In the genomic region with DNA sequence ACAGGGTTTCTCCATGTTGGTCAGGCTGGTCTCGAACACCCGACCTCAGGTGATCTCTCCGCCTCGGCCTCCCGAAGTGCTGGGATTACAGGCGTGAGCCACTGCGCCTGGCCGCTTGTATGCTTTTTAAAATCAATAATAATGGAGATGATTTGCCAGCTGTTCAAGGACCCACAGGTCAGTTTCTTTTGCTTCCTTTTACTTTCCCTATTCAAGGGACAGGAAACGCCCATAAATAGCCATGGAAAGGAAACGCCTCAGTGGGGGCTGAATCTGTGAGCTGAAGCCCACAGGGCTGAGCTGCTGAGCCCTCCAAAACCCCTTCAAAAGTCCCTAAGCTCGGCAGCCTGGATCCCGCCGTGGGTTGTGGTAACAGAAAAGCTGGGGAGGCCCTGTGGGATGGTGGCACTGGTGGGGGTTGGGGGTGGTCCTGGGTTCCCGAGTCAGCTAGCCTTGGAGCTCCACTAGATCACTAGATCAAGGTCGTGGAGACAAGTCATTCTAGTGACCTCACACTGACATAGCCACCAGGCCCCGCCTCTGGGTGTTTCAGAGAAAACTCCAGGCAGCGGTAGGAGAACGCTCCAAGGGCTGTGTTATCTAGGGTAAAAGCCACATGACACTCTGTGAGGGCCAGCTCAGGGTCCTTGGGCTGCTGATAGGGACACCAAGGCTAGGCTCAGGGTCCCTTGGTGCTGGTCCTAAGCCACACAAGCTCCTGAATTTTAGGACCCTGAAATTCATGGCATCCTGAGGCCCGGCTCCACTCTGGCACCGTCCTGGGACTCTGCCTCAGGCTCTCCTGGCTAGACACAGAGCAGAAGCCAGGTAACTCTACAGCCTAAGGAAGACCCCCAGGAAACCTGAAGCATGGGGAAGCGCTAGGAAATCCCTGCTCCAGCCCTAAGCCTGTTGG, we compare ENCODE assay signal across 1 cellular context.
TF ChIP-seq lines count a peak whose summit lies in the region.

No MANE protein-coding gene starts in this region.

TF ChIP-seq in K562, 482 proteins besides CTCF, POLR2A, EP300 and RAD21 (continued from another document):
- TF ChIP-seq, protein P1, sequence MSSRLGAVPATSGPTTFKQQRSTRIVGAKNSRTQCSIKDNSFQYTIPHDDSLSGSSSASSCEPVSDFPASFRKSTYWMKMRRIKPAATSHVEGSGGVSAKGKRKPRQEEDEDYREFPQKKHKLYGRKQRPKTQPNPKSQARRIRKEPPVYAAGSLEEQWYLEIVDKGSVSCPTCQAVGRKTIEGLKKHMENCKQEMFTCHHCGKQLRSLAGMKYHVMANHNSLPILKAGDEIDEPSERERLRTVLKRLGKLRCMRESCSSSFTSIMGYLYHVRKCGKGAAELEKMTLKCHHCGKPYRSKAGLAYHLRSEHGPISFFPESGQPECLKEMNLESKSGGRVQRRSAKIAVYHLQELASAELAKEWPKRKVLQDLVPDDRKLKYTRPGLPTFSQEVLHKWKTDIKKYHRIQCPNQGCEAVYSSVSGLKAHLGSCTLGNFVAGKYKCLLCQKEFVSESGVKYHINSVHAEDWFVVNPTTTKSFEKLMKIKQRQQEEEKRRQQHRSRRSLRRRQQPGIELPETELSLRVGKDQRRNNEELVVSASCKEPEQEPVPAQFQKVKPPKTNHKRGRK (tag; IDR thresholded peaks at IDR 0.05) = no peak
- TF ChIP-seq ZNF584 (CRISPR knock-in tag; IDR thresholded peaks at IDR 0.05; ENCODE audit: low read depth) = peak; percentile 34; the same call in 1 of the 2 replicates
- TF ChIP-seq TCFL5 (CRISPR knock-in tag; conservative IDR thresholded peaks at IDR 0.05) = no peak
- no peak for TF ChIP-seq HDAC8 (tag; IDR thresholded peaks at IDR 0.05)
- TF ChIP-seq FOS (IDR thresholded peaks at IDR 0.05; ENCODE audit: extremely low read depth, insufficient read length) = no peak
- TF ChIP-seq, protein P2, sequence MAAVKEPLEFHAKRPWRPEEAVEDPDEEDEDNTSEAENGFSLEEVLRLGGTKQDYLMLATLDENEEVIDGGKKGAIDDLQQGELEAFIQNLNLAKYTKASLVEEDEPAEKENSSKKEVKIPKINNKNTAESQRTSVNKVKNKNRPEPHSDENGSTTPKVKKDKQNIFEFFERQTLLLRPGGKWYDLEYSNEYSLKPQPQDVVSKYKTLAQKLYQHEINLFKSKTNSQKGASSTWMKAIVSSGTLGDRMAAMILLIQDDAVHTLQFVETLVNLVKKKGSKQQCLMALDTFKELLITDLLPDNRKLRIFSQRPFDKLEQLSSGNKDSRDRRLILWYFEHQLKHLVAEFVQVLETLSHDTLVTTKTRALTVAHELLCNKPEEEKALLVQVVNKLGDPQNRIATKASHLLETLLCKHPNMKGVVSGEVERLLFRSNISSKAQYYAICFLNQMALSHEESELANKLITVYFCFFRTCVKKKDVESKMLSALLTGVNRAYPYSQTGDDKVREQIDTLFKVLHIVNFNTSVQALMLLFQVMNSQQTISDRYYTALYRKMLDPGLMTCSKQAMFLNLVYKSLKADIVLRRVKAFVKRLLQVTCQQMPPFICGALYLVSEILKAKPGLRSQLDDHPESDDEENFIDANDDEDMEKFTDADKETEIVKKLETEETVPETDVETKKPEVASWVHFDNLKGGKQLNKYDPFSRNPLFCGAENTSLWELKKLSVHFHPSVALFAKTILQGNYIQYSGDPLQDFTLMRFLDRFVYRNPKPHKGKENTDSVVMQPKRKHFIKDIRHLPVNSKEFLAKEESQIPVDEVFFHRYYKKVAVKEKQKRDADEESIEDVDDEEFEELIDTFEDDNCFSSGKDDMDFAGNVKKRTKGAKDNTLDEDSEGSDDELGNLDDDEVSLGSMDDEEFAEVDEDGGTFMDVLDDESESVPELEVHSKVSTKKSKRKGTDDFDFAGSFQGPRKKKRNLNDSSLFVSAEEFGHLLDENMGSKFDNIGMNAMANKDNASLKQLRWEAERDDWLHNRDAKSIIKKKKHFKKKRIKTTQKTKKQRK (IDR thresholded peaks at IDR 0.05; ENCODE audit: borderline replicate concordance, low read depth, low read length) = no peak
- TF ChIP-seq ASH1L (IDR thresholded peaks at IDR 0.05; ENCODE audit: borderline replicate concordance, low read depth, partially characterized antibody) = no peak
- 0 out of 2 replicates have a peak, but pooled peaks have one; percentile 43 for TF ChIP-seq ETV5 (CRISPR knock-in tag; IDR thresholded peaks at IDR 0.05; ENCODE audit: low read depth)
- TF ChIP-seq, protein P3, sequence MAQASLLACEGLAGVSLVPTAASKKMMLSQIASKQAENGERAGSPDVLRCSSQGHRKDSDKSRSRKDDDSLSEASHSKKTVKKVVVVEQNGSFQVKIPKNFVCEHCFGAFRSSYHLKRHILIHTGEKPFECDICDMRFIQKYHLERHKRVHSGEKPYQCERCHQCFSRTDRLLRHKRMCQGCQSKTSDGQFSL (CRISPR knock-in tag; IDR thresholded peaks at IDR 0.05) = no peak
- TF ChIP-seq, protein P3 (tag; IDR thresholded peaks at IDR 0.05) = no peak
- TF ChIP-seq GTF2E2 (tag; IDR thresholded peaks at IDR 0.05) = peak; percentile 82; the same call in 1 of the 2 replicates
- no peak for TF ChIP-seq CBX8 (IDR thresholded peaks at IDR 0.05; ENCODE audit: borderline replicate concordance, extremely low read depth, low read depth, low read length, poor library complexity, severe bottlenecking)
- TF ChIP-seq BMI1 (IDR thresholded peaks at IDR 0.05; ENCODE audit: low read length) = no peak
- TF ChIP-seq HNRNPUL1 (IDR thresholded peaks at IDR 0.05; ENCODE audit: low read length) = no peak
- TF ChIP-seq C11orf30 (IDR thresholded peaks at IDR 0.05; ENCODE audit: low read depth) = no peak; the same call in 1 of the 2 replicates
- no peak for TF ChIP-seq STAT5B (CRISPR knock-in tag; IDR thresholded peaks at IDR 0.05)
- TF ChIP-seq ZNF197 (CRISPR knock-in tag; IDR thresholded peaks at IDR 0.05; ENCODE audit: low read depth) = no peak
- no peak for TF ChIP-seq SIN3B (IDR thresholded peaks at IDR 0.05; ENCODE audit: low read depth)
- no peak for TF ChIP-seq ZNF764 (CRISPR knock-in tag; IDR thresholded peaks at IDR 0.05; ENCODE audit: low read depth)
- TF ChIP-seq NEUROD1 (IDR thresholded peaks at IDR 0.05; ENCODE audit: borderline replicate concordance, low read depth, low read length, partially characterized antibody) = peak; percentile 48
